In genomic region chr19:48635966-48636858, GRCh38 we compare ENCODE assay signal across 1 cellular context.
TF ChIP-seq lines count a peak whose summit lies in the region.

No MANE protein-coding gene starts in this region.

TF ChIP-seq in K562, 482 proteins besides CTCF, POLR2A, EP300 and RAD21 (continues in another document):
- TF ChIP-seq ZNF232 (CRISPR knock-in tag; IDR thresholded peaks at IDR 0.05) (no peak), SLC30A9 (CRISPR knock-in tag; IDR thresholded peaks at IDR 0.05) (no peak), PHF8 (IDR thresholded peaks at IDR 0.05; ENCODE audit: borderline replicate concordance, low read length) (no peak), RCOR1 (IDR thresholded peaks at IDR 0.05; ENCODE audit: borderline replicate concordance in 1 of 2, low read depth in 2 of 2, low read length in 2 of 2) (no peak), VEZF1 (CRISPR knock-in tag; IDR thresholded peaks at IDR 0.05) (no peak), ZNF436 (CRISPR knock-in tag; IDR thresholded peaks at IDR 0.05) (no peak), KDM1A (IDR thresholded peaks at IDR 0.05) (0 out of 4 replicates have a peak, but pooled peaks of 1 of the 2 experiments have one; percentile 13), BMI1 (IDR thresholded peaks at IDR 0.05; ENCODE audit: low read length) (no peak), ZBTB5 (IDR thresholded peaks at IDR 0.05) (no peak), ZNF197 (CRISPR knock-in tag; IDR thresholded peaks at IDR 0.05; ENCODE audit: low read depth) (no peak), HBP1 (CRISPR knock-in tag; IDR thresholded peaks at IDR 0.05) (peak; percentile 75; the same call in 1 of the 2 replicates), ZNF316 (IDR thresholded peaks at IDR 0.05) (peak; percentile 35; the same call in 1 of the 2 replicates), RBM14 (IDR thresholded peaks at IDR 0.05; ENCODE audit: borderline replicate concordance, insufficient read depth, low read depth, low read length) (no peak), SMARCA4 (IDR thresholded peaks at IDR 0.05) (no peak), ZNF274 (IDR thresholded peaks at IDR 0.05; ENCODE audit: borderline replicate concordance, low read depth, low read length) (no peak), PHF21A (IDR thresholded peaks at IDR 0.05; ENCODE audit: borderline replicate concordance, low read depth) (no peak), ZBTB40 (IDR thresholded peaks at IDR 0.05) (peak; percentile 64), ZBTB40 (CRISPR knock-in tag; IDR thresholded peaks at IDR 0.05) (no peak), ARID1B (IDR thresholded peaks at IDR 0.05) (peak; percentile 24; the same call in 1 of the 2 replicates), NONO (IDR thresholded peaks at IDR 0.05; ENCODE audit: low read depth in 2 of 2, low read length in 1 of 2) (no peak), ZNF778 (CRISPR knock-in tag; IDR thresholded peaks at IDR 0.05) (no peak), MLLT1 (IDR thresholded peaks at IDR 0.05) (0 out of 4 replicates have a peak, but pooled peaks have one; percentile 13 to 51), SMC3 (conservative IDR thresholded peaks at IDR 0.05; ENCODE audit: insufficient read depth, low read depth, low read length) (no peak), TEAD4 (IDR thresholded peaks at IDR 0.05; ENCODE audit: low read length) (no peak), TEAD4 (CRISPR knock-in tag; IDR thresholded peaks at IDR 0.05; ENCODE audit: borderline replicate concordance) (no peak), NR2C2 (CRISPR knock-in tag; IDR thresholded peaks at IDR 0.05) (no peak), NR2C2 (tag; IDR thresholded peaks at IDR 0.05) (no peak), TRIM25 (IDR thresholded peaks at IDR 0.05; ENCODE audit: borderline replicate concordance) (peak; percentile 68; the same call in 1 of the 2 replicates), ESRRB (CRISPR knock-in tag; IDR thresholded peaks at IDR 0.05; ENCODE audit: borderline replicate concordance) (no peak), CBFB (CRISPR knock-in tag; IDR thresholded peaks at IDR 0.05) (no peak), RHOXF2B (CRISPR knock-in tag; conservative IDR thresholded peaks at IDR 0.05) (no peak), THRA (IDR thresholded peaks at IDR 0.05) (no peak), NKRF (IDR thresholded peaks at IDR 0.05; ENCODE audit: borderline replicate concordance) (peak; percentile 22; the same call in 1 of the 2 replicates), ZNF696 (CRISPR knock-in tag; conservative IDR thresholded peaks at IDR 0.05) (no peak), BDP1 (IDR thresholded peaks at IDR 0.05; ENCODE audit: insufficient read depth, insufficient read length) (no peak), POLR2B (IDR thresholded peaks at IDR 0.05; ENCODE audit: low read depth, partially characterized antibody) (peak; percentile 21), NEUROD1 (IDR thresholded peaks at IDR 0.05; ENCODE audit: borderline replicate concordance, low read depth, low read length, partially characterized antibody) (no peak), NBN (IDR thresholded peaks at IDR 0.05; ENCODE audit: low read depth) (0 out of 2 replicates have a peak, but pooled peaks have one; percentile 32), ELF4 (CRISPR knock-in tag; IDR thresholded peaks at IDR 0.05) (peak; percentile 62; the same call in 1 of the 2 replicates)
